Comparison of ENCODE assay signal across 1 cellular context in genomic region chr19:3363841-3364500, GRCh38.
TF ChIP-seq lines count a peak whose summit lies in the region.

No MANE protein-coding gene starts in this region.

TF ChIP-seq in H1, 55 proteins besides CTCF, POLR2A, EP300 and RAD21:
- TF ChIP-seq EZH2 (IDR thresholded peaks at IDR 0.05; ENCODE audit: low read depth, low read length, severe bottlenecking) (peak; percentile 81), ATF2 (IDR thresholded peaks at IDR 0.05; ENCODE audit: low read length) (no peak), RNF2 (IDR thresholded peaks at IDR 0.05; ENCODE audit: borderline replicate concordance, low read depth, low read length, missing control alignments, poor library complexity, severe bottlenecking) (peak; percentile 25), SUZ12 (IDR thresholded peaks at IDR 0.05; ENCODE audit: low read length) (peak; percentile 69), RFX5 (IDR thresholded peaks at IDR 0.05; ENCODE audit: borderline replicate concordance, low read depth, low read length) (no peak)
TF ChIP-seq in H1: peak in this region for 3.
